1 cellular context compared by ENCODE assay signal in the genomic region with DNA sequence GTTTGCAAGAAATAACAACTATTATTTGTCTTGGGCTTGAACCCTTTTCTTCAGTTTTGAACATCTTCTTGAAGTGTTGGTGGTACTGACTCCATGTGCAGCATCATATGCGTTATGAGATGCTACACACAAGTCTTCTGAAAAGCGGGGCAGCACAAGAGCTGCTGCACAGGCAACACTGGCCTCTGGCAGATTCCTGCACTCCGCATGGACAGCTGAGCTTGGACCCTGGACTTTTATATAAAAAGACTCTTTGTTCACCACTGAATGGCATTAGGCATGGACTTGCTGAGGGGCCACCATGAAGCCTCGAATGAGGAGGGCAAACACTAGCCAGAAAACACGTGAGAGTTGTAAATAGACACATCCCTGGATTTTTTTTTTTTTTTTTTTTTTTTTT.
TF ChIP-seq lines count a peak whose summit lies in the region.

No MANE protein-coding gene starts in this region.

TF ChIP-seq in HepG2, 621 proteins besides CTCF, POLR2A, EP300 and RAD21 (continued from another document):
- TF ChIP-seq, protein P1, sequence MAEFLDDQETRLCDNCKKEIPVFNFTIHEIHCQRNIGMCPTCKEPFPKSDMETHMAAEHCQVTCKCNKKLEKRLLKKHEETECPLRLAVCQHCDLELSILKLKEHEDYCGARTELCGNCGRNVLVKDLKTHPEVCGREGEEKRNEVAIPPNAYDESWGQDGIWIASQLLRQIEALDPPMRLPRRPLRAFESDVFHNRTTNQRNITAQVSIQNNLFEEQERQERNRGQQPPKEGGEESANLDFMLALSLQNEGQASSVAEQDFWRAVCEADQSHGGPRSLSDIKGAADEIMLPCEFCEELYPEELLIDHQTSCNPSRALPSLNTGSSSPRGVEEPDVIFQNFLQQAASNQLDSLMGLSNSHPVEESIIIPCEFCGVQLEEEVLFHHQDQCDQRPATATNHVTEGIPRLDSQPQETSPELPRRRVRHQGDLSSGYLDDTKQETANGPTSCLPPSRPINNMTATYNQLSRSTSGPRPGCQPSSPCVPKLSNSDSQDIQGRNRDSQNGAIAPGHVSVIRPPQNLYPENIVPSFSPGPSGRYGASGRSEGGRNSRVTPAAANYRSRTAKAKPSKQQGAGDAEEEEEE (CRISPR knock-in tag; IDR thresholded peaks at IDR 0.05; ENCODE audit: borderline replicate concordance): no peak
- no peak for TF ChIP-seq SRF (IDR thresholded peaks at IDR 0.05; ENCODE audit: low read depth, low read length)
- no peak for TF ChIP-seq ISX (CRISPR knock-in tag; conservative IDR thresholded peaks at IDR 0.05)
- no peak for TF ChIP-seq MXI1 (IDR thresholded peaks at IDR 0.05; ENCODE audit: borderline replicate concordance, low read depth, low read length)
- TF ChIP-seq MZF1 (CRISPR knock-in tag; IDR thresholded peaks at IDR 0.05; ENCODE audit: borderline replicate concordance): no peak
- no peak for TF ChIP-seq IRF2 (CRISPR knock-in tag; IDR thresholded peaks at IDR 0.05)
- no peak for TF ChIP-seq ZNF468 (CRISPR knock-in tag; IDR thresholded peaks at IDR 0.05)
- TF ChIP-seq PRMT3 (CRISPR knock-in tag; IDR thresholded peaks at IDR 0.05; ENCODE audit: borderline replicate concordance, low read depth): no peak
